In genomic region chr15:98451268-98451667, GRCh38 we compare ENCODE assay signal across 9 cellular contexts.
"Had no signal": no experiment of that assay in that cellular context is flagged by ENCODE, and none has a peak within 500 bp of the region (broad histone marks: within the 10 kb centered on the region; RNA-seq: fewer than 3 reads in every experiment).

No MANE protein-coding gene starts in this region.

- H3K36me3 ChIP-seq: HAP-1 had no signal

- H2AFZ ChIP-seq: GM23248 had no signal

- H3K4me1 ChIP-seq: HAP-1 had no signal

- H3K27ac ChIP-seq: GM23248 had no signal

- ATAC-seq: HCT116, K562 had no signal

- FAIRE-seq: HTR-8/SVneo, K562 had no signal

- DNase-seq: GM23248, H7, HFFc6, IMR-90, KG1 had no signal

- H3K9me3 ChIP-seq: HAP-1 had no signal

- H3K4me3 ChIP-seq: GM23248, HAP-1, K562 had no signal

- H3K9ac ChIP-seq: GM23248 had no signal
